Comparison of ENCODE assay signal across 9 cellular contexts in the genomic region with DNA sequence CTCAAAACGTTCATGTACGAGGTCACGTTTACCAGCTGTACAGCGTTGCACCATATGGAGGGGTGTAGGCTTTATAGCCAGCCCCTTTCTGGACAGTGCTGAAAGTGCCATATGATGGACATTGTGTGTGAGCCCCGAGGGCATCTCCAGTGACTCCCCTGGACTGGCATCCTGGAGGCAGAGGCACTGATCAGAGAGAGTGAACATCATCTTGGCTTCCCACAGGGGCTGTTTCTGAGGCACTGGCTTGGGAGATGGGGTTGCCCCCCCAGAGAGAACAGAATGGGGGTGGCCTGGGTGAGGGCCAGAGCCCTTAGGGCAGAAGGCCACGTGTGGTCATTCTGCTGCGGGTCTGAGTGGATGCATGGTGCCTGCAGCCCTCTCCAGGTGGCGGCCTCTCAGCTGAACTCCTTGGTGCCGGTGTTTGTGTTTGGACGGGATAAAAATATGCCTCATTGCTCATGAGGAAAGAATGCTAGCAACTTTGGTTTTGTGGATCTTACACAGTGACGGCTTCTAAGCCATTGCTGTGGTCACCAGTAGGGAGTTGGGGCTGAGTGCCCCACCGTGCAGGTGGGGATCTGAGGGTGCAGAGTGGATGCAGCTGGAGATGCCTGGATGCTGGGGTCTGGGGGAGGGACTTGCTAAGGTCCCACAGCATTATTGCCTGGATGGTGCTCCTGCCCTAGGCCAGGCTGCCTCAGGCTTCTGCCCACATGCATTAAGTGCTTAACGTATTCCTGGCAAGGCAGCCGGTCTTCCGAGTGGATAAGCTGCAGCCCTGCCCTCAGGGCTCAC. TPM values are rescaled to one million over a fixed set of nuclear protein-coding genes. Genes with fewer than 3 reads are reported as not detected.
DNase-seq lines count a peak whose midpoint lies in the region; ATAC-seq and TF ChIP-seq lines count a peak whose summit lies in the region.
"Had no signal": no experiment of that assay in that cellular context is flagged by ENCODE, and none has a peak within 500 bp of the region (broad histone marks: within the 10 kb centered on the region; RNA-seq: fewer than 3 reads in every experiment).

No MANE protein-coding gene starts in this region.

- TF ChIP-seq POLR2A in upper lobe of left lung (IDR thresholded peaks at IDR 0.05) = peak in 1 of 4 donors; percentile 19

- H3K36me3 Mint-ChIP-seq in activated T-helper 17 cell treated with anti-CD3 and anti-CD28 coated beads, Interleukin-2, amount 50 U/mL, for 72 hours (ENCODE audit: low read depth) = no peaks in the 10 kb centered on the region
- H3K36me3 Mint-ChIP-seq: activated naive CD4-positive, alpha-beta T cell treated with anti-CD3 and anti-CD28 coated beads, Interleukin-2, amount 50 U/mL, for 24 hours had no signal

- peaks cover 56 to 87% (median 71%) of the 10 kb centered on the region in 4 donors for H3K4me1 ChIP-seq in upper lobe of left lung

- no peak for TF ChIP-seq CTCF in upper lobe of left lung (IDR thresholded peaks at IDR 0.05)

- peaks cover 0 to 5% (median 0%) of the 10 kb centered on the region in 4 donors for H3K36me3 ChIP-seq in upper lobe of left lung

- H3K27ac Mint-ChIP-seq in activated T-helper 17 cell treated with anti-CD3 and anti-CD28 coated beads, Interleukin-2, amount 50 U/mL, for 72 hours = no peak overlapping the region
- H3K27ac Mint-ChIP-seq: activated naive CD4-positive, alpha-beta T cell treated with anti-CD3 and anti-CD28 coated beads, Interleukin-2, amount 50 U/mL, for 24 hours had no signal

- peak in 1 of 2 donors; percentile 51 for ATAC-seq in upper lobe of left lung (ENCODE audit: low FRiP score in 2 of 2)
- no peak for ATAC-seq in activated T-helper 17 cell treated with anti-CD3 and anti-CD28 coated beads, Interleukin-2, amount 50 U/mL, for 72 hours (replicated peaks)

- no peaks in the 10 kb centered on the region for H3K4me1 Mint-ChIP-seq in activated T-helper 17 cell treated with anti-CD3 and anti-CD28 coated beads, Interleukin-2, amount 50 U/mL, for 72 hours

- no peaks in the 10 kb centered on the region for H3K9me3 ChIP-seq in upper lobe of left lung

- H3K27me3 ChIP-seq in upper lobe of left lung = no peaks in the 10 kb centered on the region

- no peak for TF ChIP-seq EP300 in upper lobe of left lung (IDR thresholded peaks at IDR 0.05)

- peak overlapping the region; percentile 63 to 87 (median 86) for H3K27ac ChIP-seq in upper lobe of left lung
- H3K27ac ChIP-seq: HL-60 had no signal

- WGBS in upper lobe of left lung, 2 donors = 52 to 55% methylated on average over 10 to 15 of the region's 15 CpGs

- H3K27me3 Mint-ChIP-seq in activated T-helper 17 cell treated with anti-CD3 and anti-CD28 coated beads, Interleukin-2, amount 50 U/mL, for 72 hours = no peaks in the 10 kb centered on the region
- H3K27me3 Mint-ChIP-seq: activated naive CD4-positive, alpha-beta T cell treated with anti-CD3 and anti-CD28 coated beads, Interleukin-2, amount 50 U/mL, for 24 hours had no signal

- no peaks in the 10 kb centered on the region for H3K9me3 Mint-ChIP-seq in activated T-helper 17 cell treated with anti-CD3 and anti-CD28 coated beads, Interleukin-2, amount 50 U/mL, for 72 hours
- H3K9me3 Mint-ChIP-seq: activated naive CD4-positive, alpha-beta T cell treated with anti-CD3 and anti-CD28 coated beads, Interleukin-2, amount 50 U/mL, for 24 hours had no signal

- no peak overlapping the region for H3K4me3 Mint-ChIP-seq in activated T-helper 17 cell treated with anti-CD3 and anti-CD28 coated beads, Interleukin-2, amount 50 U/mL, for 72 hours
- H3K4me3 Mint-ChIP-seq: activated naive CD4-positive, alpha-beta T cell treated with anti-CD3 and anti-CD28 coated beads, Interleukin-2, amount 50 U/mL, for 24 hours had no signal

- no peak overlapping the region for H3K4me3 ChIP-seq in upper lobe of left lung

- DNase-seq in HS-5 (ENCODE audit: low read depth) = peak; percentile 46
- peak; percentile 49 for DNase-seq in brain pericyte (ENCODE audit: low read depth, low spot score)
- peak; percentile 82 for DNase-seq in kidney tubule cell (ENCODE audit: low spot score)
- peak; percentile 29 to 51 for DNase-seq in upper lobe of left lung
- DNase-seq in globus pallidus (ENCODE audit: low spot score) = no peak
- no peak for DNase-seq in activated T-cell treated with anti-CD3 and anti-CD28 coated beads for 4 hours

RNA-seq across cellular contexts. Expression of a gene that starts 3.4 kb away (rescaled TPM):
- 100 to 1,000 TPM in 3 of 6 donors, 10 to 100 TPM in 3; 88.8 to 180 (median 105) TPM for total RNA-seq in upper lobe of left lung
- 1 to 10 TPM; 1.1 to 2.6 TPM for total RNA-seq in activated T-helper 17 cell treated with anti-CD3 and anti-CD28 coated beads, Interleukin-2, amount 50 U/mL, for 72 hours

Comparison
In these comparisons a context has a peak if more than half of its experiments do, and no peak if none do; other contexts are left out.
1. DNase-seq: peak in HS-5 (single experiment), brain pericyte (single experiment), kidney tubule cell (single experiment) and upper lobe of left lung (2 of 2); none in globus pallidus (single experiment) and activated T-cell treated with anti-CD3 and anti-CD28 coated beads for 4 hours (single experiment).
2. RNA of a gene that starts 3.4 kb away (total RNA-seq): 88.8 to 180 TPM in upper lobe of left lung; 1.1 to 2.6 TPM in activated T-helper 17 cell treated with anti-CD3 and anti-CD28 coated beads, Interleukin-2, amount 50 U/mL, for 72 hours; every median in the first group is over 10 times any median in the second.